Comparison of ENCODE assay signal across 9 cellular contexts in genomic region chr10:33331020-33331557, GRCh38. TPM values are rescaled to one million over a fixed set of nuclear protein-coding genes. Genes with fewer than 3 reads are reported as not detected.
DNase-seq lines count a peak whose midpoint lies in the region; ATAC-seq and TF ChIP-seq lines count a peak whose summit lies in the region.
"Had no signal": no experiment of that assay in that cellular context is flagged by ENCODE, and none has a peak within 500 bp of the region (broad histone marks: within the 10 kb centered on the region; RNA-seq: fewer than 3 reads in every experiment).

No MANE protein-coding gene starts in this region.

- WGBS in aorta, 2 donors = 1 to 6% methylated on average over 4 of the region's 4 CpGs
- WGBS in prostate gland = 26% methylated on average over 4 of the region's 4 CpGs

- H3K36me3 Mint-ChIP-seq in nephron (ENCODE audit: low read depth) = peaks cover 59% of the 10 kb centered on the region

- no peak for DNase-seq in right atrium auricular region (ENCODE audit: low spot score)
- DNase-seq in Right ventricle myocardium superior = no peak
- peak; percentile 58 for DNase-seq in dermis blood vessel endothelial cell
- DNase-seq in aorta = no peak
- no peak for DNase-seq in erythroblast (lab: John Stamatoyannopoulos, UW)
- no peak for DNase-seq in prostate gland (ENCODE audit: low spot score)

- H3K27me3 ChIP-seq in right atrium auricular region (no peaks in the 10 kb centered on the region), aorta (ENCODE audit: control insufficient read depth in 1 of 2, insufficient read depth in 2 of 2, low read length in 1 of 2) (no peaks in the 10 kb centered on the region), prostate gland (replicated peaks; ENCODE audit: insufficient read depth) (no peaks in the 10 kb centered on the region)

- intact Hi-C loops in Right ventricle myocardium superior (cut with DNase I) (loop anchor here (5.0 to 10.0 kb wide), 5 partner anchors 59 to 1301 kb away; no protein-coding TSS in a partner anchor), aorta (cut with DNase I) (loop anchor here (2.0 to 10.0 kb wide), 10 partner anchors 44 to 1308 kb away; no protein-coding TSS in a partner anchor), prostate gland (cut with DNase I) (loop anchor here (5.0 to 10.0 kb wide), 4 partner anchors 139 to 774 kb away; no protein-coding TSS in a partner anchor)

- H3K4me1 ChIP-seq in right atrium auricular region = peaks cover 0 to 43% of the 10 kb centered on the region in 2 donors
- peaks cover 0 to 3% of the 10 kb centered on the region in 2 donors for H3K4me1 ChIP-seq in aorta (ENCODE audit: control insufficient read depth in 1 of 2, insufficient read depth in 2 of 2, low read length in 2 of 2)
- no peaks in the 10 kb centered on the region for H3K4me1 ChIP-seq in prostate gland (replicated peaks)

- H3K9me3 ChIP-seq in right atrium auricular region = no peaks in the 10 kb centered on the region
- no peaks in the 10 kb centered on the region for H3K9me3 ChIP-seq in aorta (ENCODE audit: control insufficient read depth, low read length)
- no peaks in the 10 kb centered on the region for H3K9me3 ChIP-seq in prostate gland

- H3K36me3 ChIP-seq in right atrium auricular region = peaks cover 18% of the 10 kb centered on the region
- H3K36me3 ChIP-seq in aorta (ENCODE audit: control insufficient read depth in 1 of 2, insufficient read depth in 2 of 2, low read length in 1 of 2) = no peaks in the 10 kb centered on the region
- H3K36me3 ChIP-seq in prostate gland = no peaks in the 10 kb centered on the region

- ATAC-seq in Right ventricle myocardium superior (ENCODE audit: poor library complexity) = no peak
- ATAC-seq in aorta (ENCODE audit: low FRiP score) = no peak
- no peak for ATAC-seq in HG03442 (IDR thresholded peaks at IDR 0.05; ENCODE audit: unreplicated experiment)

- no peaks in the 10 kb centered on the region for H3K9me3 Mint-ChIP-seq in nephron
- H3K9me3 Mint-ChIP-seq: CD4-positive, alpha-beta T cell had no signal

- peaks cover 31% of the 10 kb centered on the region for H3K4me1 Mint-ChIP-seq in nephron

- peak overlapping the region; percentile 96 to 98 (median 98) for H3K27ac Mint-ChIP-seq in nephron
- H3K27ac Mint-ChIP-seq: CD4-positive, alpha-beta T cell had no signal

- peak overlapping the region; percentile 60 to 91 for H3K4me3 ChIP-seq in right atrium auricular region
- peak overlapping the region; percentile 65 to 69 for H3K4me3 ChIP-seq in aorta (ENCODE audit: low read length in 2 of 2)
- no peak overlapping the region for H3K4me3 ChIP-seq in prostate gland

- no peak for TF ChIP-seq CTCF in right atrium auricular region (IDR thresholded peaks at IDR 0.05)
- TF ChIP-seq CTCF in nephron (IDR thresholded peaks at IDR 0.05; ENCODE audit: unreplicated experiment in 3 of 3) = no peak
- no peak for TF ChIP-seq CTCF in prostate gland (IDR thresholded peaks at IDR 0.05)

- TF ChIP-seq POLR2A in erythroblast (IDR thresholded peaks at IDR 0.05; ENCODE audit: low read length) = no peak
- no peak for TF ChIP-seq POLR2A in prostate gland (IDR thresholded peaks at IDR 0.05)

- H3K27me3 Mint-ChIP-seq in nephron (ENCODE audit: low read depth) = no peaks in the 10 kb centered on the region

- peak overlapping the region; percentile 95 to 97 for H3K27ac ChIP-seq in right atrium auricular region
- H3K27ac ChIP-seq in aorta (ENCODE audit: low read depth in 1 of 2, low read length in 2 of 2) = no peak overlapping the region
- H3K27ac ChIP-seq in prostate gland = no peak overlapping the region

- peak overlapping the region; percentile 88 to 97 (median 92) for H3K4me3 Mint-ChIP-seq in nephron
- H3K4me3 Mint-ChIP-seq: CD4-positive, alpha-beta T cell had no signal

RNA-seq across cellular contexts. Expression of gene NRP1, which starts 3.4 kb away (rescaled TPM):
- total RNA-seq in right atrium auricular region (10 to 100 TPM; 54.6 to 83.1 TPM), Right ventricle myocardium superior (159 TPM), dermis blood vessel endothelial cell (178 and 209 TPM in 2 replicates), aorta (100 to 1,000 TPM; 111 to 221 TPM), prostate gland (10 to 100 TPM; 23.0 to 37.1 TPM)
- polyA plus RNA-seq in aorta = 10 to 100 TPM; 19.2 to 52.9 TPM

Comparison
In these comparisons a context has a peak if more than half of its experiments do, and no peak if none do; other contexts are left out.
1. H3K27ac ChIP-seq: peak in right atrium auricular region (2 of 2); none in aorta (0 of 2) and prostate gland (0 of 2).
2. H3K4me3 ChIP-seq: peak in right atrium auricular region (2 of 2) and aorta (2 of 2); none in prostate gland (0 of 2).